13 cellular contexts compared by ENCODE assay signal in genomic region chr15:28896944-28897343, GRCh38. TPM values are rescaled to one million over a fixed set of nuclear protein-coding genes. Genes with fewer than 3 reads are reported as not detected.
DNase-seq lines count a peak whose midpoint lies in the region; ATAC-seq lines count a peak whose summit lies in the region.
"Had no signal": no experiment of that assay in that cellular context is flagged by ENCODE, and none has a peak within 500 bp of the region (broad histone marks: within the 10 kb centered on the region; RNA-seq: fewer than 3 reads in every experiment).

No MANE protein-coding gene starts in this region.

- peaks cover 0 to 5% (median 3%) of the 10 kb centered on the region in 3 donors for H3K36me3 Mint-ChIP-seq in naive thymus-derived CD8-positive, alpha-beta T cell
- H3K36me3 Mint-ChIP-seq: stimulated activated naive B cell treated with anti-CD40 and anti-IgM and Interleukin-4, amounts not matched to agents 10 μg/mL and 1 μg/mL and 100 μg/mL, for 72 hours had no signal

- H3K27me3 Mint-ChIP-seq in naive thymus-derived CD8-positive, alpha-beta T cell: no peaks in the 10 kb centered on the region

- peak overlapping the region in 9 of 10 donors; percentile 32 to 83 (median 69) for H3K27ac Mint-ChIP-seq in naive thymus-derived CD8-positive, alpha-beta T cell
- H3K27ac Mint-ChIP-seq: stimulated activated naive B cell treated with anti-CD40 and anti-IgM and Interleukin-4, amounts not matched to agents 10 μg/mL and 1 μg/mL and 100 μg/mL, for 72 hours had no signal

- DNase-seq in EH (ENCODE audit: low read depth): peak; percentile 95
- peak; percentile 37 for DNase-seq in NCI-H446 treated with DMSO at 0.1 percent for 48 hours (lab: John Stamatoyannopoulos, UW)
- DNase-seq in dedifferentiated amniotic fluid mesenchymal stem cell (ENCODE audit: extremely low spot score): peak; percentile 83
- no peak for DNase-seq in naive thymus-derived CD8-positive, alpha-beta T cell
- no peak for DNase-seq in NCI-H2029 treated with DMSO at 0.1 percent for 48 hours (lab: John Stamatoyannopoulos, UW)
- no peak for DNase-seq in stimulated activated CD4-positive, alpha-beta T cell treated with anti-CD3 and anti-CD28 coated beads, Interleukin-2, amount 100 ng/mL, for 24 hours
- DNase-seq: Kasumi-1; NCI-H774; stimulated activated CD4-positive, alpha-beta T cell treated with anti-CD3 and anti-CD28 coated beads, Interleukin-15, amount 100 ng/mL, for 24 hours; stimulated activated naive B cell treated with anti-CD40 and anti-IgM and Interleukin-4, amounts not matched to agents 10 μg/mL and 1 μg/mL and 100 μg/mL, for 72 hours; T-helper 1 cell had no signal

- H3K9me3 Mint-ChIP-seq in naive thymus-derived CD8-positive, alpha-beta T cell: no peaks in the 10 kb centered on the region
- H3K9me3 Mint-ChIP-seq: stimulated activated naive B cell treated with anti-CD40 and anti-IgM and Interleukin-4, amounts not matched to agents 10 μg/mL and 1 μg/mL and 100 μg/mL, for 72 hours had no signal

- H3K4me3 Mint-ChIP-seq in naive thymus-derived CD8-positive, alpha-beta T cell: peak overlapping the region in 6 of 10 donors; percentile 8 to 61 (median 34)
- H3K4me3 Mint-ChIP-seq: stimulated activated naive B cell treated with anti-CD40 and anti-IgM and Interleukin-4, amounts not matched to agents 10 μg/mL and 1 μg/mL and 100 μg/mL, for 72 hours had no signal

- POLR2A ChIA-PET in naive thymus-derived CD8-positive, alpha-beta T cell (lab: Charles Lee): interaction anchor here (0.9 kb wide), 1 partner anchor 20 kb away, joined by 3 read pairs; no protein-coding TSS in a partner anchor

- peaks cover 46 to 97% (median 79%) of the 10 kb centered on the region in 4 donors for H3K4me1 Mint-ChIP-seq in naive thymus-derived CD8-positive, alpha-beta T cell

- no peak for ATAC-seq in naive thymus-derived CD8-positive, alpha-beta T cell
- ATAC-seq in HG03196 (IDR thresholded peaks at IDR 0.05; ENCODE audit: unreplicated experiment): no peak
- no peak for ATAC-seq in HG03342 (IDR thresholded peaks at IDR 0.05; ENCODE audit: unreplicated experiment)
- ATAC-seq: stimulated activated naive B cell treated with anti-CD40 and anti-IgM and Interleukin-4, amounts not matched to agents 10 μg/mL and 1 μg/mL and 100 μg/mL, for 72 hours had no signal

RNA-seq across cellular contexts. Expression of gene APBA2, which starts 11.2 kb away (rescaled TPM):
- total RNA-seq in naive thymus-derived CD8-positive, alpha-beta T cell: 100 to 1,000 TPM; 206 to 216 TPM
- 100 to 1,000 TPM in 1 of 3 donors, 10 to 100 TPM in 2; 75.5 to 164 (median 95.1) TPM for polyA plus RNA-seq in naive thymus-derived CD8-positive, alpha-beta T cell

RNA-seq across cellular contexts. Expression of gene GOLGA6L7, which starts 48.5 kb away (rescaled TPM):
- not detected for total RNA-seq in naive thymus-derived CD8-positive, alpha-beta T cell
- not detected for polyA plus RNA-seq in naive thymus-derived CD8-positive, alpha-beta T cell

Comparison
In these comparisons a context has a peak if more than half of its experiments do, and no peak if none do; other contexts are left out.
1. DNase-seq: peak in EH (single experiment), NCI-H446 treated with DMSO at 0.1 percent for 48 hours (single experiment) and dedifferentiated amniotic fluid mesenchymal stem cell (single experiment); none in naive thymus-derived CD8-positive, alpha-beta T cell (0 of 10), NCI-H2029 treated with DMSO at 0.1 percent for 48 hours (single experiment) and stimulated activated CD4-positive, alpha-beta T cell treated with anti-CD3 and anti-CD28 coated beads, Interleukin-2, amount 100 ng/mL, for 24 hours (0 of 2).